ENCODE assay signal across 8 cellular contexts in the genomic region with DNA sequence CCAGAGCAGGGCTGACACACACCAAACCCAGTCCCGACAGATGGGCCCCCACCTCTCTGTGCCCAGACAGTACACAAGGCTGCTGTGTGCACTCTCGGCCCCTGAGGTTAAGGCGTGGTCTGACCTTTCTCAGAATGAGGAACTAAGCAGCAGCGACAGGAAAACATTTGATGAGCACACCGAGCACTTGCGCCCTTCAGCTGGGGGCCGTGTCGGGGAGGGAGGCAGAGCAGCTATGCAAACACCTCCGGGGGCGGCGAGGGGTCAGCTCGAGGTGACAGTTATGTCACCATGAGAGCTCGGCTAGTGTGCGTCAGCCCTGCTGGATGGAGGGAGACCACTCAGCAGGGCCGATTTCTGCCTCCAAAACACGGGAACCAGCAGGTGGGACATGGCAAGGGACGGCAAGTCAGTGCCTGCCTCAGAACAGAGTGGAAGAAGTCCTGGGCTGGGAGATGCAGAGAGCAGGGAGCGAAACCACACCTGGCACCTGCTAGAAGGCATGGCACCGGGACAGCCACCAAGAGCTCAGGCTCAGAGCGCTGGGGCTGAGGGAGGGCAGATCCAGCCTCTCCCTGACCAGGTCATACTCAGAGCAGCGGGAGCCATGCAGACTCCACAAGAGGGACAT. TPM values are rescaled to one million over a fixed set of nuclear protein-coding genes. Genes with fewer than 3 reads are reported as not detected.
DNase-seq lines count a peak whose midpoint lies in the region; ATAC-seq lines count a peak whose summit lies in the region.

No MANE protein-coding gene starts in this region.

- no peaks in the 10 kb centered on the region for H3K36me3 Mint-ChIP-seq in T-helper 17 cell (ENCODE audit: low read depth)

- intact Hi-C loops in left colon (cut with DNase I, micrococcal nuclease), result no loop called here

- DNase-seq in GF-D8 (lab: John Stamatoyannopoulos, UW) (peak; percentile 88), T-helper 17 cell (no peak), left colon (peak; percentile 65 to 71), NCI-H526 treated with DMSO at 0.1 percent for 48 hours (lab: John Stamatoyannopoulos, UW) (no peak), NCI-H1436 treated with DMSO at 0.1 percent for 48 hours (lab: John Stamatoyannopoulos, UW) (no peak), DMS 273 (lab: John Stamatoyannopoulos, UW; ENCODE audit: unreplicated experiment) (no peak)

- H3K9me3 ChIP-seq in T-helper 17 cell (ENCODE audit: control insufficient read depth, low read length, poor library complexity, severe bottlenecking), result no peaks in the 10 kb centered on the region

- peaks cover 22% of the 10 kb centered on the region for H3K27me3 Mint-ChIP-seq in T-helper 17 cell

- peak overlapping the region; percentile 75 for H3K4me3 Mint-ChIP-seq in T-helper 17 cell

- ATAC-seq in GM19397 (IDR thresholded peaks at IDR 0.05; ENCODE audit: unreplicated experiment) (peak; percentile 94), HG03354 (IDR thresholded peaks at IDR 0.05; ENCODE audit: poor library complexity, severe bottlenecking, unreplicated experiment) (peak; percentile 99), T-helper 17 cell (peak; percentile 82), left colon (peak; percentile 71)

- H3K27ac Mint-ChIP-seq in T-helper 17 cell, result peak overlapping the region; percentile 89

- peaks cover 12% of the 10 kb centered on the region for H3K4me1 Mint-ChIP-seq in T-helper 17 cell

RNA-seq across cellular contexts. Expression of a gene that starts 57.4 kb away (rescaled TPM):
- total RNA-seq in T-helper 17 cell (1 to 10 TPM in 1 of 2 donors, under 1 TPM in 1; 0.26 to 3.3 TPM), left colon (10 to 100 TPM in 1 of 2 donors, 1 to 10 TPM in 1; 2.7 to 11.6 TPM)

Comparison
In these comparisons a context has a peak if more than half of its experiments do, and no peak if none do; other contexts are left out.
1. DNase-seq: peak in GF-D8 (single experiment) and left colon (2 of 2); none in T-helper 17 cell (0 of 3), NCI-H526 treated with DMSO at 0.1 percent for 48 hours (single experiment), NCI-H1436 treated with DMSO at 0.1 percent for 48 hours (single experiment) and DMS 273 (single experiment).
2. Peak in every context shown above with its lines, with median percentiles within 50 percentile points of each other: ATAC-seq.